In genomic region chr7:4641667-4642467, GRCh38 we compare ENCODE assay signal across 1 cellular context.
TF ChIP-seq lines count a peak whose summit lies in the region.

No MANE protein-coding gene starts in this region.

TF ChIP-seq in HepG2, 621 proteins besides CTCF, POLR2A, EP300 and RAD21 (continues in another document):
- TF ChIP-seq THAP7 (CRISPR knock-in tag; IDR thresholded peaks at IDR 0.05) (peak; percentile 93), SNRNP70 (IDR thresholded peaks at IDR 0.05; ENCODE audit: low read depth, low read length) (no peak), HNF4A (CRISPR knock-in tag; IDR thresholded peaks at IDR 0.05) (0 out of 2 replicates have a peak, but pooled peaks have one; percentile 22), ZNF251 (CRISPR knock-in tag; IDR thresholded peaks at IDR 0.05) (no peak), MZF1 (CRISPR knock-in tag; IDR thresholded peaks at IDR 0.05; ENCODE audit: borderline replicate concordance) (no peak), FOXC1 (CRISPR knock-in tag; IDR thresholded peaks at IDR 0.05; ENCODE audit: borderline replicate concordance) (peak; percentile 96), ZFP91 (CRISPR knock-in tag; IDR thresholded peaks at IDR 0.05; ENCODE audit: borderline replicate concordance) (peak; percentile 59; the same call in 1 of the 2 replicates), PPARG (CRISPR knock-in tag; conservative IDR thresholded peaks at IDR 0.05) (no peak), KDM3A (CRISPR knock-in tag; IDR thresholded peaks at IDR 0.05; ENCODE audit: low read depth) (no peak; the same call in 1 of the 2 replicates), PITX1 (CRISPR knock-in tag; IDR thresholded peaks at IDR 0.05) (0 out of 2 replicates have a peak, but pooled peaks have one; percentile 25), TIGD3 (CRISPR knock-in tag; IDR thresholded peaks at IDR 0.05; ENCODE audit: borderline replicate concordance) (no peak), PHF21A (CRISPR knock-in tag; IDR thresholded peaks at IDR 0.05) (peak; percentile 74), POLR2AphosphoS2 (IDR thresholded peaks at IDR 0.05; ENCODE audit: low read depth, low read length) (no peak), DNMT1 (CRISPR knock-in tag; IDR thresholded peaks at IDR 0.05) (peak; percentile 91), ZNF451 (CRISPR knock-in tag; IDR thresholded peaks at IDR 0.05) (peak; percentile 100), ELF4 (CRISPR knock-in tag; IDR thresholded peaks at IDR 0.05; ENCODE audit: borderline replicate concordance) (no peak), ZSCAN12 (CRISPR knock-in tag; IDR thresholded peaks at IDR 0.05) (peak; percentile 98), ZNF292 (CRISPR knock-in tag; IDR thresholded peaks at IDR 0.05; ENCODE audit: borderline replicate concordance, low read depth) (no peak), MXI1 (IDR thresholded peaks at IDR 0.05; ENCODE audit: borderline replicate concordance, low read depth, low read length) (peak; percentile 97), HHEX (CRISPR knock-in tag; IDR thresholded peaks at IDR 0.05) (no peak), PHF20 (CRISPR knock-in tag; IDR thresholded peaks at IDR 0.05) (peak; percentile 65), LBX2 (CRISPR knock-in tag; IDR thresholded peaks at IDR 0.05; ENCODE audit: borderline replicate concordance) (peak; percentile 99), MXD1 (CRISPR knock-in tag; IDR thresholded peaks at IDR 0.05) (peak; percentile 97), TEAD3 (CRISPR knock-in tag; optimal IDR thresholded peaks at IDR 0.05; ENCODE audit: borderline replicate concordance) (peak; percentile 32), SAFB2 (CRISPR knock-in tag; IDR thresholded peaks at IDR 0.05; ENCODE audit: borderline replicate concordance, low read depth) (peak; percentile 99), FOXA3 (CRISPR knock-in tag; IDR thresholded peaks at IDR 0.05) (peak; percentile 50; the same call in 1 of the 2 replicates), JUN (CRISPR knock-in tag; IDR thresholded peaks at IDR 0.05) (no peak), KMT2B (CRISPR knock-in tag; IDR thresholded peaks at IDR 0.05) (peak; percentile 84; the same call in 1 of the 2 replicates), ISL2 (CRISPR knock-in tag; IDR thresholded peaks at IDR 0.05) (peak; percentile 49; the same call in 1 of the 2 replicates), SUZ12 (IDR thresholded peaks at IDR 0.05; ENCODE audit: low read depth, low read length) (no peak), ARID4A (CRISPR knock-in tag; IDR thresholded peaks at IDR 0.05; ENCODE audit: borderline replicate concordance) (peak; percentile 86), ZNF30 (CRISPR knock-in tag; IDR thresholded peaks at IDR 0.05) (0 out of 2 replicates have a peak, but pooled peaks have one; percentile 54), KDM5B (CRISPR knock-in tag; IDR thresholded peaks at IDR 0.05; ENCODE audit: borderline replicate concordance) (peak; percentile 98), ZNF7 (CRISPR knock-in tag; IDR thresholded peaks at IDR 0.05) (no peak), GLI4 (CRISPR knock-in tag; IDR thresholded peaks at IDR 0.05; ENCODE audit: borderline replicate concordance) (peak; percentile 83; the same call in 1 of the 2 replicates), MED8 (CRISPR knock-in tag; IDR thresholded peaks at IDR 0.05; ENCODE audit: insufficient replicate concordance) (peak; percentile 73), HNRNPK (IDR thresholded peaks at IDR 0.05; ENCODE audit: low read depth, low read length, poor library complexity, severe bottlenecking) (no peak), ZNF430 (CRISPR knock-in tag; IDR thresholded peaks at IDR 0.05) (no peak; the same call in 1 of the 2 replicates), ARHGAP35 (CRISPR knock-in tag; IDR thresholded peaks at IDR 0.05; ENCODE audit: borderline replicate concordance) (no peak), SP4 (CRISPR knock-in tag; IDR thresholded peaks at IDR 0.05) (peak; percentile 82), MAZ (IDR thresholded peaks at IDR 0.05; ENCODE audit: borderline replicate concordance, low read depth, low read length) (peak; percentile 48; the same call in 1 of the 2 replicates), MAZ (CRISPR knock-in tag; IDR thresholded peaks at IDR 0.05; ENCODE audit: low read depth) (peak; percentile 100), KDM6A (CRISPR knock-in tag; IDR thresholded peaks at IDR 0.05; ENCODE audit: low read depth) (no peak), ZNF160 (CRISPR knock-in tag; IDR thresholded peaks at IDR 0.05) (peak; percentile 94; the same call in 1 of the 2 replicates), ZBTB37 (CRISPR knock-in tag; IDR thresholded peaks at IDR 0.05) (no peak), ZNF18 (CRISPR knock-in tag; IDR thresholded peaks at IDR 0.05; ENCODE audit: insufficient replicate concordance) (peak; percentile 85), CEBPZ (IDR thresholded peaks at IDR 0.05; ENCODE audit: low read length) (no peak), ZNF549 (CRISPR knock-in tag; IDR thresholded peaks at IDR 0.05) (no peak), CCDC6 (CRISPR knock-in tag; IDR thresholded peaks at IDR 0.05) (peak; percentile 100), GLMP (CRISPR knock-in tag; IDR thresholded peaks at IDR 0.05; ENCODE audit: borderline replicate concordance) (no peak), CREM (IDR thresholded peaks at IDR 0.05) (no peak), CREM (CRISPR knock-in tag; IDR thresholded peaks at IDR 0.05) (no peak), ZNF20 (CRISPR knock-in tag; IDR thresholded peaks at IDR 0.05) (no peak), ZNF432 (CRISPR knock-in tag; IDR thresholded peaks at IDR 0.05; ENCODE audit: borderline replicate concordance) (no peak), ZNF879 (CRISPR knock-in tag; IDR thresholded peaks at IDR 0.05) (peak; percentile 75), ZFP36L1 (CRISPR knock-in tag; IDR thresholded peaks at IDR 0.05) (0 out of 2 replicates have a peak, but pooled peaks have one; percentile 57)
